Comparison of ENCODE assay signal across 18 cellular contexts in the genomic region with DNA sequence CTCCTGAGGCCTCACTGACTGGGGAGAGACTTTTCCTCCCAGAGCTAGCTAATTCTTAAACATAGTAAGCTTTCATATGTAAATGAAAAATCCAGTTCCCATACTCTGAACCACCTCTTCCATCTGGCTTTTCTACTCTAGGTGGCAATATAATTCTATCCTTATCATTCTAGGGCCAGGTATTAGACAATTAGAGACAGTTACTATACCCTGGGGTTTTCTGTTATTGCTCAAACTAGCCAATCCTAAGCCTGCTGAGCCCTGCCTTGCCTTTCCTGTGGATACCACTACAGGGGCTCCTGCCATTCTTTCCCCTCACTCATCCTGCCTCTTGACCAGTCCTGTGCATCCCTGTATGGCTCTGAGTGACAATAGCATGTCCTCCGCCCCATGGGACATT.
DNase-seq lines count a peak whose midpoint lies in the region; ATAC-seq and TF ChIP-seq lines count a peak whose summit lies in the region.
"Had no signal": no experiment of that assay in that cellular context is flagged by ENCODE, and none has a peak within 500 bp of the region (broad histone marks: within the 10 kb centered on the region; RNA-seq: fewer than 3 reads in every experiment).

No MANE protein-coding gene starts in this region.

- H3K4me3 Mint-ChIP-seq in GM23338, result no peak overlapping the region
- H3K4me3 Mint-ChIP-seq: T-helper 17 cell had no signal

- no peak overlapping the region for H3K4me3 ChIP-seq in GM23338
- H3K4me3 ChIP-seq: BLaER1 treated with 17β-estradiol and CSF1 and Interleukin-3, amounts not matched to agents 10 nM and 100 nM; MG63 had no signal

- no peaks in the 10 kb centered on the region for H3K27me3 ChIP-seq in GM23338 (ENCODE audit: insufficient read depth)
- no peaks in the 10 kb centered on the region for H3K27me3 ChIP-seq in foreskin keratinocyte
- H3K27me3 ChIP-seq: BLaER1 treated with 17β-estradiol and CSF1 and Interleukin-3, amounts not matched to agents 10 nM and 100 nM; MG63 had no signal

- ATAC-seq in GM23338 (peak; percentile 46; the same call in 2 of the 3 replicates), foreskin keratinocyte (no peak), GM19395 (IDR thresholded peaks at IDR 0.05; ENCODE audit: unreplicated experiment) (no peak), HG02759 (IDR thresholded peaks at IDR 0.05; ENCODE audit: unreplicated experiment) (no peak)
- ATAC-seq: Panc1, T-helper 17 cell had no signal

- CTCF ChIA-PET in RWPE1 (lab: Yijun Ruan, JAX), result interaction anchor here (0.6 kb wide), 1 partner anchor 327 kb away, joined by 3 read pairs; no protein-coding TSS in a partner anchor

- H3K4me1 Mint-ChIP-seq in GM23338, result peaks cover 5% of the 10 kb centered on the region; the same call in 2 of the 3 replicates
- H3K4me1 Mint-ChIP-seq: T-helper 17 cell had no signal

- peaks cover 3% of the 10 kb centered on the region for H3K27me3 Mint-ChIP-seq in GM23338 (ENCODE audit: insufficient read depth, low read depth, poor library complexity)
- H3K27me3 Mint-ChIP-seq: T-helper 17 cell had no signal

- H3K27ac ChIP-seq in GM23338 (ENCODE audit: low read depth) (no peak overlapping the region), RWPE1 (no peak overlapping the region), foreskin keratinocyte (no peak overlapping the region)

- POLR2A ChIA-PET in RWPE1 (lab: Yijun Ruan, JAX; ENCODE audit: low non-redundant PET), result no interaction called here

- H4K20me1 ChIP-seq in GM23338 (replicated peaks; ENCODE audit: insufficient read depth), result no peaks in the 10 kb centered on the region
- H4K20me1 ChIP-seq: BLaER1 treated with 17β-estradiol and CSF1 and Interleukin-3, amounts not matched to agents 10 nM and 100 nM had no signal

- H3K79me2 ChIP-seq in GM23338 (replicated peaks; ENCODE audit: insufficient read depth), result no peaks in the 10 kb centered on the region

- no peak for TF ChIP-seq CTCF in GM23338 (conservative IDR thresholded peaks at IDR 0.05; ENCODE audit: low read depth in 2 of 2)
- TF ChIP-seq CTCF in LNCAP (IDR thresholded peaks at IDR 0.05), result peak; percentile 15; the same call in 1 of the 2 replicates
- TF ChIP-seq CTCF in RWPE1 (conservative IDR thresholded peaks at IDR 0.05; ENCODE audit: low read depth), result no peak
- TF ChIP-seq CTCF in foreskin keratinocyte (conservative IDR thresholded peaks at IDR 0.05), result peak; percentile 37

- peaks cover 5% of the 10 kb centered on the region; the same call in 1 of the 2 replicates for H3K4me1 ChIP-seq in GM23338 (ENCODE audit: insufficient read depth)
- peaks cover 3% of the 10 kb centered on the region for H3K4me1 ChIP-seq in foreskin keratinocyte

- H3K9me2 ChIP-seq in GM23338 (ENCODE audit: insufficient read depth), result peaks cover 8% of the 10 kb centered on the region; the same call in 1 of the 2 replicates

- H3K9me3 Mint-ChIP-seq in GM23338, result peaks cover 18% of the 10 kb centered on the region

- H3K36me3 ChIP-seq in GM23338 (ENCODE audit: insufficient read depth), result no peaks in the 10 kb centered on the region
- H3K36me3 ChIP-seq: MG63 had no signal

- peaks cover 14% of the 10 kb centered on the region; the same call in 2 of the 3 replicates for H3K36me3 Mint-ChIP-seq in GM23338 (ENCODE audit: low read depth)

- no peak overlapping the region for H3K4me2 ChIP-seq in GM23338

- no peak overlapping the region for H2AFZ ChIP-seq in GM23338

- no peaks in the 10 kb centered on the region for H3F3A ChIP-seq in GM23338 (replicated peaks; ENCODE audit: low read depth)

- DNase-seq in GM23338 (ENCODE audit: low spot score), result peak; percentile 1
- peak; percentile 19 for DNase-seq in RWPE1 (ENCODE audit: low spot score)
- DNase-seq in foreskin keratinocyte, result peak; percentile 8 to 44
- DNase-seq in stimulated activated CD8-positive, alpha-beta memory T cell treated with anti-CD3 and anti-CD28 coated beads, Interleukin-4, amount 100 ng/mL, for 48 hours, result no peak
- DNase-seq: COR-L47, DMS79, KBM-7, MG63, NCI-H1092 treated with DMSO at 0.1 percent for 48 hours, NCI-H187, NCI-H510A treated with DMSO at 0.1 percent for 48 hours, SHP77, T-helper 17 cell had no signal

- no peak overlapping the region for H3K27ac Mint-ChIP-seq in GM23338
- H3K27ac Mint-ChIP-seq: T-helper 17 cell had no signal

TF ChIP-seq in GM23338, 12 proteins besides CTCF, POLR2A, EP300 and RAD21 (continues in another document):
- TF ChIP-seq POLR2AphosphoS5 (IDR thresholded peaks at IDR 0.05; ENCODE audit: low read depth) (no peak), NANOG (IDR thresholded peaks at IDR 0.05; ENCODE audit: borderline replicate concordance) (no peak), EZH2phosphoT487 (IDR thresholded peaks at IDR 0.05; ENCODE audit: unreplicated experiment) (no peak), CREB1 (CRISPR knock-in tag; IDR thresholded peaks at IDR 0.05; ENCODE audit: low read depth) (no peak), EZH2 (IDR thresholded peaks at IDR 0.05; ENCODE audit: low read depth, unreplicated experiment) (no peak), STAT1 (IDR thresholded peaks at IDR 0.05; ENCODE audit: unreplicated experiment) (no peak)
- TF ChIP-seq, protein P1, sequence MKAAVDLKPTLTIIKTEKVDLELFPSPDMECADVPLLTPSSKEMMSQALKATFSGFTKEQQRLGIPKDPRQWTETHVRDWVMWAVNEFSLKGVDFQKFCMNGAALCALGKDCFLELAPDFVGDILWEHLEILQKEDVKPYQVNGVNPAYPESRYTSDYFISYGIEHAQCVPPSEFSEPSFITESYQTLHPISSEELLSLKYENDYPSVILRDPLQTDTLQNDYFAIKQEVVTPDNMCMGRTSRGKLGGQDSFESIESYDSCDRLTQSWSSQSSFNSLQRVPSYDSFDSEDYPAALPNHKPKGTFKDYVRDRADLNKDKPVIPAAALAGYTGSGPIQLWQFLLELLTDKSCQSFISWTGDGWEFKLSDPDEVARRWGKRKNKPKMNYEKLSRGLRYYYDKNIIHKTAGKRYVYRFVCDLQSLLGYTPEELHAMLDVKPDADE (IDR thresholded peaks at IDR 0.05), result no peak
- TF ChIP-seq, protein P2, sequence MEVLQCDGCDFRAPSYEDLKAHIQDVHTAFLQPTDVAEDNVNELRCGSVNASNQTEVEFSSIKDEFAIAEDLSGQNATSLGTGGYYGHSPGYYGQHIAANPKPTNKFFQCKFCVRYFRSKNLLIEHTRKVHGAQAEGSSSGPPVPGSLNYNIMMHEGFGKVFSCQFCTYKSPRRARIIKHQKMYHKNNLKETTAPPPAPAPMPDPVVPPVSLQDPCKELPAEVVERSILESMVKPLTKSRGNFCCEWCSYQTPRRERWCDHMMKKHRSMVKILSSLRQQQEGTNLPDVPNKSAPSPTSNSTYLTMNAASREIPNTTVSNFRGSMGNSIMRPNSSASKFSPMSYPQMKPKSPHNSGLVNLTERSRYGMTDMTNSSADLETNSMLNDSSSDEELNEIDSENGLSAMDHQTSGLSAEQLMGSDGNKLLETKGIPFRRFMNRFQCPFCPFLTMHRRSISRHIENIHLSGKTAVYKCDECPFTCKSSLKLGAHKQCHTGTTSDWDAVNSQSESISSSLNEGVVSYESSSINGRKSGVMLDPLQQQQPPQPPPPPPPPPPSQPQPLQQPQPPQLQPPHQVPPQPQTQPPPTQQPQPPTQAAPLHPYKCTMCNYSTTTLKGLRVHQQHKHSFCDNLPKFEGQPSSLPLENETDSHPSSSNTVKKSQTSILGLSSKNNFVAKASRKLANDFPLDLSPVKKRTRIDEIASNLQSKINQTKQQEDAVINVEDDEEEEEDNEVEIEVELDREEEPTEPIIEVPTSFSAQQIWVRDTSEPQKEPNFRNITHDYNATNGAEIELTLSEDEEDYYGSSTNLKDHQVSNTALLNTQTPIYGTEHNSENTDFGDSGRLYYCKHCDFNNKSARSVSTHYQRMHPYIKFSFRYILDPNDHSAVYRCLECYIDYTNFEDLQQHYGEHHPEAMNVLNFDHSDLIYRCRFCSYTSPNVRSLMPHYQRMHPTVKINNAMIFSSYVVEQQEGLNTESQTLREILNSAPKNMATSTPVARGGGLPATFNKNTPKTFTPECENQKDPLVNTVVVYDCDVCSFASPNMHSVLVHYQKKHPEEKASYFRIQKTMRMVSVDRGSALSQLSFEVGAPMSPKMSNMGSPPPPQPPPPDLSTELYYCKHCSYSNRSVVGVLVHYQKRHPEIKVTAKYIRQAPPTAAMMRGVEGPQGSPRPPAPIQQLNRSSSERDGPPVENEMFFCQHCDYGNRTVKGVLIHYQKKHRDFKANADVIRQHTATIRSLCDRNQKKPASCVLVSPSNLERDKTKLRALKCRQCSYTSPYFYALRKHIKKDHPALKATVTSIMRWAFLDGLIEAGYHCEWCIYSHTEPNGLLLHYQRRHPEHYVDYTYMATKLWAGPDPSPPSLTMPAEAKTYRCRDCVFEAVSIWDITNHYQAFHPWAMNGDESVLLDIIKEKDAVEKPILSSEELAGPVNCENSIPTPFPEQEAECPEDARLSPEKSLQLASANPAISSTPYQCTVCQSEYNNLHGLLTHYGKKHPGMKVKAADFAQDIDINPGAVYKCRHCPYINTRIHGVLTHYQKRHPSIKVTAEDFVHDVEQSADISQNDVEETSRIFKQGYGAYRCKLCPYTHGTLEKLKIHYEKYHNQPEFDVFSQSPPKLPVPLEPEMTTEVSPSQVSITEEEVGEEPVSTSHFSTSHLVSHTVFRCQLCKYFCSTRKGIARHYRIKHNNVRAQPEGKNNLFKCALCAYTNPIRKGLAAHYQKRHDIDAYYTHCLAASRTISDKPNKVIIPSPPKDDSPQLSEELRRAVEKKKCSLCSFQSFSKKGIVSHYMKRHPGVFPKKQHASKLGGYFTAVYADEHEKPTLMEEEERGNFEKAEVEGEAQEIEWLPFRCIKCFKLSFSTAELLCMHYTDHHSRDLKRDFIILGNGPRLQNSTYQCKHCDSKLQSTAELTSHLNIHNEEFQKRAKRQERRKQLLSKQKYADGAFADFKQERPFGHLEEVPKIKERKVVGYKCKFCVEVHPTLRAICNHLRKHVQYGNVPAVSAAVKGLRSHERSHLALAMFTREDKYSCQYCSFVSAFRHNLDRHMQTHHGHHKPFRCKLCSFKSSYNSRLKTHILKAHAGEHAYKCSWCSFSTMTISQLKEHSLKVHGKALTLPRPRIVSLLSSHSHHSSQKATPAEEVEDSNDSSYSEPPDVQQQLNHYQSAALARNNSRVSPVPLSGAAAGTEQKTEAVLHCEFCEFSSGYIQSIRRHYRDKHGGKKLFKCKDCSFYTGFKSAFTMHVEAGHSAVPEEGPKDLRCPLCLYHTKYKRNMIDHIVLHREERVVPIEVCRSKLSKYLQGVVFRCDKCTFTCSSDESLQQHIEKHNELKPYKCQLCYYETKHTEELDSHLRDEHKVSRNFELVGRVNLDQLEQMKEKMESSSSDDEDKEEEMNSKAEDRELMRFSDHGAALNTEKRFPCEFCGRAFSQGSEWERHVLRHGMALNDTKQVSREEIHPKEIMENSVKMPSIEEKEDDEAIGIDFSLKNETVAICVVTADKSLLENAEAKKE (CRISPR knock-in tag; IDR thresholded peaks at IDR 0.05), result no peak

Comparison
In these comparisons a context has a peak if more than half of its experiments do, and no peak if none do; other contexts are left out.
1. CTCF ChIP-seq: peak in LNCAP (single experiment) and foreskin keratinocyte (single experiment); none in GM23338 (0 of 2) and RWPE1 (single experiment).